In the genomic region with DNA sequence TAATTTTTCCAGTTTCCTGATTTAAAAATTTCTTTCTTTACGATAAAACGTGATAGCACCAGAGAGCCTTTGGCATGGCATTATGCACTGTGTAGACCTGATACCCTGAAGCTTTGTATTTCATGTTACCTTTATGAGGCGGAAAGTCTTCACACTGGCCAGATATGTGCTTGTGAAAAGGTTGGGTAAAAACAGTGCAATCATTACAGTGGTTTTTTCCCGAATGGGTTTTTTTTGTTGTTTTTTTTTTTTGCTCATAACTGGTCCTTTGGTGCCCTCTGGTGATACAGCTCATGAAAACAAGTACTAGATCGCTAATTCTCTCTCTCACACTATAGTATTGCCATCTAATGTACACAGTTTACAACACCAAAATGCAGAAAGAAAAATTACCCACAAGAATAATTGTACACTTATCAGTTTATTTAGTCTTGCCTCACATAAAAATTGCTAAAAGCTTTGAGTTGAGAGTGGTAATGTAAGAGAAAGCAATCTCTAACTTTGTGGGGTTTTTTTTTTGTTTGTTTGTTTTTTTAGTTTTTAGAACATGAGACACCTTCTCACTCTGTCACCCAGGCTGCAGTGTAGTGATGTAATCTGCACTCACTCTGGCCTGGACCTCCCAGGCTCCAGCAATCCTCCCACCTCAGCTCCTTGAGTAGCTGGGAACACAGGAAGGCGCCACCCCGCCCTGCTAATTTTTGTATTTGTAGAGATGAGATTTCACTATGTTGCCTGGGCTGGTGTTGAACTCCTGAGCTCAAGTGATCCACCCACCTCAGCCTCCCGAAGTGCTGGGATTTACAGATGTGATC, we compare ENCODE assay signal across 9 cellular contexts. TPM values are rescaled to one million over a fixed set of nuclear protein-coding genes. Genes with fewer than 3 reads are reported as not detected.
DNase-seq lines count a peak whose midpoint lies in the region; ATAC-seq and TF ChIP-seq lines count a peak whose summit lies in the region.
"Had no signal": no experiment of that assay in that cellular context is flagged by ENCODE, and none has a peak within 500 bp of the region (broad histone marks: within the 10 kb centered on the region; RNA-seq: fewer than 3 reads in every experiment).

No MANE protein-coding gene starts in this region.

- 39% methylated on average over 8 of the region's 8 CpGs for WGBS in right lobe of liver (ENCODE audit: insufficient coverage, low coverage, low lambda C conversion rate, missing lambda C conversion rate)

- H3K27me3 ChIP-seq in right lobe of liver (no peaks in the 10 kb centered on the region), vagina (no peaks in the 10 kb centered on the region)

- CTCF ChIA-PET in activated naive CD4-positive, alpha-beta T cell treated with anti-CD3 and anti-CD28 coated beads for 36 hours (lab: Charles Lee), result interaction anchor here (0.6 to 4.3 kb wide), 16 partner anchors 11 to 394 kb away, joined by 3 to 34 read pairs (median 4); no protein-coding TSS in a partner anchor

- peak; percentile 24 to 58 for ATAC-seq in activated naive CD4-positive, alpha-beta T cell treated with anti-CD3 and anti-CD28 coated beads, Interleukin-2, amount 50 U/mL, for 72 hours
- ATAC-seq in HG02610 (IDR thresholded peaks at IDR 0.05; ENCODE audit: unreplicated experiment) (peak; percentile 71), right lobe of liver (peak; percentile 78 to 95 (median 82))

- H3K4me1 Mint-ChIP-seq in activated naive CD4-positive, alpha-beta T cell treated with anti-CD3 and anti-CD28 coated beads for 36 hours (ENCODE audit: low read depth), result peaks cover 2% of the 10 kb centered on the region

- TF ChIP-seq CTCF in right lobe of liver (IDR thresholded peaks at IDR 0.05) (peak; percentile 45 to 60 (median 56)), vagina (IDR thresholded peaks at IDR 0.05) (peak in 2 of 3 experiments; percentile 29 to 41)

- DNase-seq in activated naive CD4-positive, alpha-beta T cell treated with anti-CD3 and anti-CD28 coated beads, Interleukin-2, amount 50 U/mL, for 72 hours (ENCODE audit: low spot score in 2 of 2), result peak in 1 of 2 donors; percentile 22
- no peak for DNase-seq in activated naive CD4-positive, alpha-beta T cell treated with anti-CD3 and anti-CD28 coated beads for 36 hours
- DNase-seq in NCI-H69 (lab: John Stamatoyannopoulos, UW), result peak; percentile 35
- DNase-seq in cerebellum (ENCODE audit: low spot score), result peak; percentile 57
- no peak for DNase-seq in right lobe of liver
- DNase-seq in vagina (ENCODE audit: extremely low spot score in 2 of 2), result no peak
- no peak for DNase-seq in middle frontal gyrus (ENCODE audit: extremely low spot score, low spot score)

- H3K9me3 ChIP-seq in right lobe of liver (peaks cover 0 to 11% (median 3%) of the 10 kb centered on the region in 4 donors), vagina (no peaks in the 10 kb centered on the region)

- no peak overlapping the region for H3K27ac Mint-ChIP-seq in activated naive CD4-positive, alpha-beta T cell treated with anti-CD3 and anti-CD28 coated beads, Interleukin-2, amount 50 U/mL, for 72 hours
- H3K27ac Mint-ChIP-seq in activated naive CD4-positive, alpha-beta T cell treated with anti-CD3 and anti-CD28 coated beads for 36 hours, result no peak overlapping the region
- H3K27ac Mint-ChIP-seq: stimulated activated naive CD8-positive, alpha-beta T cell treated with anti-CD3 and anti-CD28 coated beads, Interleukin-15, Interleukin-2, amounts not matched to agents 100 ng/mL and 50 ng/mL, for 24 hours had no signal

- no peaks in the 10 kb centered on the region for H3K36me3 ChIP-seq in right lobe of liver
- H3K36me3 ChIP-seq in vagina, result peaks cover 0 to 4% of the 10 kb centered on the region in 2 donors

- TF ChIP-seq POLR2A in right lobe of liver (IDR thresholded peaks at IDR 0.05), result no peak
- TF ChIP-seq POLR2A in vagina (IDR thresholded peaks at IDR 0.05), result no peak

- intact Hi-C loops in activated naive CD4-positive, alpha-beta T cell treated with anti-CD3 and anti-CD28 coated beads for 36 hours (cut with micrococcal nuclease), result loop anchor here (1.0 kb wide), 3 partner anchors 191 to 394 kb away; no protein-coding TSS in a partner anchor
- intact Hi-C loops in right lobe of liver (cut with DNase I), result no loop called here
- intact Hi-C loops in vagina (cut with DNase I), result loop anchor here (5.0 kb wide), 1 partner anchor 189 kb away; no protein-coding TSS in a partner anchor

- no peak overlapping the region for H3K4me3 Mint-ChIP-seq in activated naive CD4-positive, alpha-beta T cell treated with anti-CD3 and anti-CD28 coated beads for 36 hours
- H3K4me3 Mint-ChIP-seq: stimulated activated naive CD8-positive, alpha-beta T cell treated with anti-CD3 and anti-CD28 coated beads, Interleukin-15, Interleukin-2, amounts not matched to agents 100 ng/mL and 50 ng/mL, for 24 hours had no signal

- no peaks in the 10 kb centered on the region for H3K27me3 Mint-ChIP-seq in activated naive CD4-positive, alpha-beta T cell treated with anti-CD3 and anti-CD28 coated beads for 36 hours (ENCODE audit: low read depth)
- H3K27me3 Mint-ChIP-seq: stimulated activated naive CD8-positive, alpha-beta T cell treated with anti-CD3 and anti-CD28 coated beads, Interleukin-15, Interleukin-2, amounts not matched to agents 100 ng/mL and 50 ng/mL, for 24 hours had no signal

- peaks cover 21 to 27% of the 10 kb centered on the region in 2 donors for H3K36me3 Mint-ChIP-seq in activated naive CD4-positive, alpha-beta T cell treated with anti-CD3 and anti-CD28 coated beads, Interleukin-2, amount 50 U/mL, for 72 hours
- H3K36me3 Mint-ChIP-seq in activated naive CD4-positive, alpha-beta T cell treated with anti-CD3 and anti-CD28 coated beads for 36 hours (ENCODE audit: low read depth), result peaks cover 8% of the 10 kb centered on the region

- H3K4me1 ChIP-seq in right lobe of liver (no peaks in the 10 kb centered on the region), vagina (peaks cover 21% of the 10 kb centered on the region)

- no peak overlapping the region for H3K4me3 ChIP-seq in right lobe of liver
- H3K4me3 ChIP-seq in vagina, result no peak overlapping the region

- H3K9me3 Mint-ChIP-seq in activated naive CD4-positive, alpha-beta T cell treated with anti-CD3 and anti-CD28 coated beads, Interleukin-2, amount 50 U/mL, for 72 hours, result peaks cover 10 to 12% of the 10 kb centered on the region in 2 donors
- peaks cover 9% of the 10 kb centered on the region for H3K9me3 Mint-ChIP-seq in activated naive CD4-positive, alpha-beta T cell treated with anti-CD3 and anti-CD28 coated beads for 36 hours

- H3K27ac ChIP-seq in right lobe of liver (no peak overlapping the region), vagina (no peak overlapping the region)

RNA-seq across cellular contexts. Expression of a gene that starts 21.3 kb away (rescaled TPM):
- total RNA-seq in activated naive CD4-positive, alpha-beta T cell treated with anti-CD3 and anti-CD28 coated beads, Interleukin-2, amount 50 U/mL, for 72 hours, result 100 to 1,000 TPM in 1 of 2 donors, 10 to 100 TPM in 1; 91.9 to 153 TPM
- 100 to 1,000 TPM; 140 to 154 TPM for total RNA-seq in activated naive CD4-positive, alpha-beta T cell treated with anti-CD3 and anti-CD28 coated beads for 36 hours
- total RNA-seq in cerebellum (89.8 TPM), right lobe of liver (10 to 100 TPM; 49.7 to 97.4 (median 69.1) TPM), vagina (60.2 TPM)

Comparison
In these comparisons a context has a peak if more than half of its experiments do, and no peak if none do; other contexts are left out.
1. DNase-seq: peak in NCI-H69 (single experiment) and cerebellum (single experiment); none in activated naive CD4-positive, alpha-beta T cell treated with anti-CD3 and anti-CD28 coated beads for 36 hours (single experiment), right lobe of liver (0 of 3), vagina (0 of 2) and middle frontal gyrus (single experiment).
2. intact Hi-C loops: an anchor here in activated naive CD4-positive, alpha-beta T cell treated with anti-CD3 and anti-CD28 coated beads for 36 hours (1.0 kb wide) and vagina (5.0 kb wide); none called in right lobe of liver.
3. Peak in every context shown above with its lines, with median percentiles within 50 percentile points of each other: ATAC-seq.